17 cellular contexts compared by ENCODE assay signal in genomic region chr3:7728566-7729519, GRCh38.
DNase-seq lines count a peak whose midpoint lies in the region; ATAC-seq, FAIRE-seq and TF ChIP-seq lines count a peak whose summit lies in the region.
"Had no signal": no experiment of that assay in that cellular context is flagged by ENCODE, and none has a peak within 500 bp of the region (broad histone marks: within the 10 kb centered on the region; RNA-seq: fewer than 3 reads in every experiment).

No MANE protein-coding gene starts in this region.

- TF ChIP-seq CTCF in A549 (IDR thresholded peaks at IDR 0.05): no peak

- FAIRE-seq in A549 (lab: Jason Lieb, UNC): no peak
- FAIRE-seq: GM12892, GM18507 had no signal

- TF ChIP-seq EP300 in A549 (IDR thresholded peaks at IDR 0.05): no peak

- POLR2A ChIA-PET in A549 (lab: Yijun Ruan, JAX): no interaction called here

- ATAC-seq in A549 (no peak), GM18867 (IDR thresholded peaks at IDR 0.05; ENCODE audit: unreplicated experiment) (peak; percentile 61), left lobe of liver (peak; percentile 79), HG03521 (IDR thresholded peaks at IDR 0.05; ENCODE audit: unreplicated experiment) (no peak)
- ATAC-seq: PC-3 had no signal

- no peak overlapping the region for H3K4me3 ChIP-seq in A549
- H3K4me3 ChIP-seq: HAP-1 had no signal

- TF ChIP-seq POLR2A in A549 (IDR thresholded peaks at IDR 0.05; ENCODE audit: low read length): no peak

- no peak overlapping the region for H3K4me2 ChIP-seq in A549

- H3K4me1 ChIP-seq in A549: no peaks in the 10 kb centered on the region
- H3K4me1 ChIP-seq: HAP-1 had no signal

- no peak for TF ChIP-seq RAD21 in A549 (conservative IDR thresholded peaks at IDR 0.05 in 1 of 2, IDR thresholded peaks at IDR 0.05 in 1 of 2)

- DNase-seq in A549 (ENCODE audit: low read depth in 1 of 2, low spot score in 1 of 2) (no peak), NCI-H526 treated with DMSO at 0.1 percent for 48 hours (lab: John Stamatoyannopoulos, UW) (peak; percentile 28), left lobe of liver (ENCODE audit: low spot score) (no peak), GM19238 (ENCODE audit: insufficient read length, low spot score) (no peak), NCI-H2029 (lab: John Stamatoyannopoulos, UW) (no peak)
- DNase-seq in activated CD8-positive, alpha-beta memory T cell treated with anti-CD3 and anti-CD28 coated beads, Interleukin-2, amount 50 U/mL, for 4 hours: no peak
- DNase-seq: 8988T, KBM-7, NCI-H1105 treated with DMSO at 0.1 percent for 48 hours, NCI-H1694, NCI-H510A, PC-3 had no signal

- 39% methylated on average over 7 of the region's 7 CpGs for WGBS in A549 (ENCODE audit: missing lambda C conversion rate)

- no peak overlapping the region for H3K27ac ChIP-seq in A549

- no peaks in the 10 kb centered on the region; the same call in 2 of the 3 replicates for H3K9me3 ChIP-seq in A549
- H3K9me3 ChIP-seq: HAP-1 had no signal

- CTCF ChIA-PET in A549 (lab: Yijun Ruan, JAX): interaction anchor here (0.6 kb wide), 1 partner anchor 158 kb away, joined by 3 read pairs; no protein-coding TSS in a partner anchor

TF ChIP-seq in A549, 52 proteins besides CTCF, POLR2A, EP300 and RAD21:
- TF ChIP-seq HES2 (IDR thresholded peaks at IDR 0.05) (no peak), NFE2L2 (conservative IDR thresholded peaks at IDR 0.05; ENCODE audit: low read length) (no peak), BHLHE40 (IDR thresholded peaks at IDR 0.05; ENCODE audit: low read depth, low read length) (no peak), REST (IDR thresholded peaks at IDR 0.05) (peak; percentile 46; the same call in 1 of the 2 replicates), KDM1A (IDR thresholded peaks at IDR 0.05; ENCODE audit: low read depth) (no peak), TFCP2L1 (CRISPR knock-in tag; IDR thresholded peaks at IDR 0.05) (no peak)
TF ChIP-seq in A549: peak in this region for 1.

Comparison
In these comparisons a context has a peak if more than half of its experiments do, and no peak if none do; other contexts are left out.
1. ATAC-seq: peak in GM18867 (single experiment) and left lobe of liver (single experiment); none in A549 (0 of 2) and HG03521 (single experiment).